ENCODE assay signal across 8 cellular contexts in genomic region chr9:130713286-130713975, GRCh38. TPM values are rescaled to one million over a fixed set of nuclear protein-coding genes. Genes with fewer than 3 reads are reported as not detected.
DNase-seq lines count a peak whose midpoint lies in the region; ATAC-seq and TF ChIP-seq lines count a peak whose summit lies in the region.

No MANE protein-coding gene starts in this region.

- peak overlapping the region; percentile 91 for H3K27ac Mint-ChIP-seq in T-helper 2 cell treated with Interferon-gamma antibody and Interleukin-4, amounts not matched to agents 5 μg/mL and 100 μg/mL, for 36 hours
- peak overlapping the region; percentile 75 to 98 (median 93) for H3K27ac Mint-ChIP-seq in naive thymus-derived CD4-positive, alpha-beta T cell

- H3K36me3 ChIP-seq in esophagus (ENCODE audit: control insufficient read depth in 2 of 2, insufficient read depth in 2 of 2, low read length in 1 of 2), result no peaks in the 10 kb centered on the region
- peaks cover 0 to 7% (median 0%) of the 10 kb centered on the region in 3 experiments for H3K36me3 ChIP-seq in naive thymus-derived CD4-positive, alpha-beta T cell (ENCODE audit: control insufficient read depth in 2 of 3, insufficient read depth in 3 of 3, low read length in 3 of 3)

- CTCF ChIA-PET in AG04450 (lab: Charles Lee), result interaction anchor here (1.1 to 3.5 kb wide), 3 partner anchors 13 to 152 kb away, joined by 3 to 33 read pairs (median 20); no protein-coding TSS in a partner anchor
- CTCF ChIA-PET in naive thymus-derived CD4-positive, alpha-beta T cell (lab: Charles Lee), result interaction anchor here (1.0 kb wide), 1 partner anchor 12 kb away, joined by 5 read pairs; no protein-coding TSS in a partner anchor

- H3K4me3 Mint-ChIP-seq in T-helper 2 cell treated with Interferon-gamma antibody and Interleukin-4, amounts not matched to agents 5 μg/mL and 100 μg/mL, for 36 hours, result peak overlapping the region; percentile 93
- H3K4me3 Mint-ChIP-seq in naive thymus-derived CD4-positive, alpha-beta T cell, result peak overlapping the region; percentile 90 to 99 (median 94)

- no peaks in the 10 kb centered on the region for H3K27me3 Mint-ChIP-seq in T-helper 2 cell treated with Interferon-gamma antibody and Interleukin-4, amounts not matched to agents 5 μg/mL and 100 μg/mL, for 36 hours (ENCODE audit: low read depth)
- H3K27me3 Mint-ChIP-seq in naive thymus-derived CD4-positive, alpha-beta T cell, result no peaks in the 10 kb centered on the region

- H3K4me1 Mint-ChIP-seq in T-helper 2 cell treated with Interferon-gamma antibody and Interleukin-4, amounts not matched to agents 5 μg/mL and 100 μg/mL, for 36 hours (ENCODE audit: low read depth), result peaks cover 25% of the 10 kb centered on the region
- H3K4me1 Mint-ChIP-seq in naive thymus-derived CD4-positive, alpha-beta T cell, result peaks cover 27 to 50% (median 37%) of the 10 kb centered on the region in 7 donors

- H3K9me3 Mint-ChIP-seq in T-helper 2 cell treated with Interferon-gamma antibody and Interleukin-4, amounts not matched to agents 5 μg/mL and 100 μg/mL, for 36 hours, result no peaks in the 10 kb centered on the region
- H3K9me3 Mint-ChIP-seq in naive thymus-derived CD4-positive, alpha-beta T cell, result no peaks in the 10 kb centered on the region

- POLR2A ChIA-PET in AG04450 (lab: Yijun Ruan, JAX), result no interaction called here
- POLR2A ChIA-PET in naive thymus-derived CD4-positive, alpha-beta T cell (lab: Charles Lee), result interaction anchor here (0.6 to 1.5 kb wide), 4 partner anchors 12 to 35 kb away, joined by 3 to 18 read pairs (median 4); partner anchors contain the start of gene EXOSC2

- H3K4me3 ChIP-seq in AG04450 (ENCODE audit: low read depth, low read length) (peak overlapping the region; percentile 78), esophagus (ENCODE audit: low read depth in 1 of 2, low read length in 2 of 2) (peak overlapping the region; percentile 70 to 80)
- peak overlapping the region; percentile 92 for H3K4me3 ChIP-seq in naive thymus-derived CD4-positive, alpha-beta T cell (ENCODE audit: low read length)

- no peaks in the 10 kb centered on the region; the same call in 1 of the 2 replicates for H3K9me3 ChIP-seq in AG04450 (ENCODE audit: control insufficient read depth, insufficient read depth, low read length)
- H3K9me3 ChIP-seq in esophagus (ENCODE audit: control insufficient read depth in 2 of 2, insufficient read depth in 1 of 2, low read depth in 1 of 2, low read length in 1 of 2), result no peaks in the 10 kb centered on the region
- no peaks in the 10 kb centered on the region for H3K9me3 ChIP-seq in naive thymus-derived CD4-positive, alpha-beta T cell (ENCODE audit: control insufficient read depth in 2 of 3, low read length in 3 of 3)

- TF ChIP-seq CTCF in AG04450 (IDR thresholded peaks at IDR 0.05; ENCODE audit: low read depth, low read length), result no peak

- H3K27me3 ChIP-seq in AG04450 (ENCODE audit: control insufficient read depth, insufficient read depth, low read length) (no peaks in the 10 kb centered on the region), esophagus (ENCODE audit: control insufficient read depth in 1 of 2, insufficient read depth in 2 of 2, low read length in 2 of 2) (no peaks in the 10 kb centered on the region)
- H3K27me3 ChIP-seq in naive thymus-derived CD4-positive, alpha-beta T cell (ENCODE audit: control insufficient read depth in 2 of 2, insufficient read depth in 2 of 2, low read length in 2 of 2), result no peaks in the 10 kb centered on the region

- ATAC-seq in GM21360 (IDR thresholded peaks at IDR 0.05; ENCODE audit: unreplicated experiment), result peak; percentile 10
- peak; percentile 1 for ATAC-seq in naive thymus-derived CD4-positive, alpha-beta T cell

- no peaks in the 10 kb centered on the region for H3K36me3 Mint-ChIP-seq in T-helper 2 cell treated with Interferon-gamma antibody and Interleukin-4, amounts not matched to agents 5 μg/mL and 100 μg/mL, for 36 hours (ENCODE audit: low read depth)
- H3K36me3 Mint-ChIP-seq in naive thymus-derived CD4-positive, alpha-beta T cell, result peaks cover 0 to 2% (median 0%) of the 10 kb centered on the region in 5 donors

- intact Hi-C loops in naive thymus-derived CD4-positive, alpha-beta T cell (cut with micrococcal nuclease), result loop anchor here (1.0 to 10.0 kb wide), 4 partner anchors 12 to 1691 kb away; partner anchors contain the start of genes ABL1 (in 2 of the 2), NUP214 (in 1 of the 2) and TTF1 (in 1 of the 2)

- peaks cover 0 to 3% of the 10 kb centered on the region in 2 donors for H3K4me1 ChIP-seq in esophagus (ENCODE audit: control insufficient read depth in 2 of 2, insufficient read depth in 2 of 2, low read length in 1 of 2)
- peaks cover 22 to 31% of the 10 kb centered on the region in 2 donors for H3K4me1 ChIP-seq in naive thymus-derived CD4-positive, alpha-beta T cell (ENCODE audit: control insufficient read depth in 2 of 2, insufficient read depth in 2 of 2, low read length in 2 of 2)

- H3K27ac ChIP-seq in AG04450 (ENCODE audit: low read depth, low read length) (peak overlapping the region; percentile 96), esophagus (ENCODE audit: low read depth in 2 of 2, low read length in 1 of 2) (peak overlapping the region; percentile 98 to 99)
- H3K27ac ChIP-seq in naive thymus-derived CD4-positive, alpha-beta T cell (ENCODE audit: low read depth, low read length), result peak overlapping the region; percentile 99

- DNase-seq in AG04450 (ENCODE audit: low read depth, low spot score), result no peak
- DNase-seq in T-helper 2 cell treated with Interferon-gamma antibody and Interleukin-4, amounts not matched to agents 5 μg/mL and 100 μg/mL, for 36 hours (ENCODE audit: low spot score), result no peak
- no peak for DNase-seq in naive thymus-derived CD4-positive, alpha-beta T cell
- DNase-seq in cortex of kidney (lab: John Stamatoyannopoulos, UW), result no peak
- no peak for DNase-seq in T1000 (lab: John Stamatoyannopoulos, UW)
- no peak for DNase-seq in effector CD4-positive, alpha-beta T cell

- WGBS in esophagus, 2 donors, result 0 to 1% methylated on average over 35 to 37 of the region's 37 CpGs

RNA-seq across cellular contexts. Expression of gene EXOSC2, which starts 19.9 kb away (rescaled TPM):
- 22.9 and 29.5 TPM in 2 replicates for polyA plus RNA-seq in AG04450 (2011; rRNA removed)
- 22.7 and 23.0 TPM in 2 replicates for polyA minus RNA-seq in AG04450 (2011; rRNA and poly(A)+ RNA removed)
- 10 to 100 TPM; 14.3 to 17.4 TPM for polyA plus RNA-seq in esophagus
- 10 to 100 TPM; 44.2 to 60.7 (median 59.5) TPM for total RNA-seq in naive thymus-derived CD4-positive, alpha-beta T cell
- polyA plus RNA-seq in naive thymus-derived CD4-positive, alpha-beta T cell, result 10 to 100 TPM; 31.4 to 39.9 TPM

RNA-seq across cellular contexts. Expression of gene PRDM12, which starts 49.0 kb away (rescaled TPM):
- polyA plus RNA-seq in AG04450 (2011; rRNA removed), result not detected in 2 replicates
- polyA minus RNA-seq in AG04450 (2011; rRNA and poly(A)+ RNA removed), result 0.09 TPM in 1 of 2 replicates, not detected in the other
- polyA plus RNA-seq in esophagus, result under 1 TPM in 1 of 2 donors, not detected in 1; 0.04 TPM
- total RNA-seq in naive thymus-derived CD4-positive, alpha-beta T cell, result not detected
- polyA plus RNA-seq in naive thymus-derived CD4-positive, alpha-beta T cell, result under 1 TPM in 1 of 2 donors, not detected in 1; 0.07 TPM
